In genomic region chr1:163197022-163197421, GRCh38 we compare ENCODE assay signal across 13 cellular contexts. TPM values are rescaled to one million over a fixed set of nuclear protein-coding genes. Genes with fewer than 3 reads are reported as not detected.
DNase-seq lines count a peak whose midpoint lies in the region; ATAC-seq and TF ChIP-seq lines count a peak whose summit lies in the region.
"Had no signal": no experiment of that assay in that cellular context is flagged by ENCODE, and none has a peak within 500 bp of the region (broad histone marks: within the 10 kb centered on the region; RNA-seq: fewer than 3 reads in every experiment).

No MANE protein-coding gene starts in this region.

- H3K27me3 Mint-ChIP-seq in H9 (ENCODE audit: low read depth): no peaks in the 10 kb centered on the region

- TF ChIP-seq CTCF in H9 (conservative IDR thresholded peaks at IDR 0.05) (no peak), coronary artery (IDR thresholded peaks at IDR 0.05) (no peak), testis (IDR thresholded peaks at IDR 0.05) (no peak), transverse colon (IDR thresholded peaks at IDR 0.05) (no peak)

- no peak overlapping the region for H2BK15ac ChIP-seq in H9 (ENCODE audit: low read depth, low read length)

- no peak overlapping the region for H3K4me3 Mint-ChIP-seq in H9
- H3K4me3 Mint-ChIP-seq: CD4-positive, CD25-positive, alpha-beta regulatory T cell had no signal

- H3K4me1 ChIP-seq in H9 (ENCODE audit: insufficient read depth, low read length) (no peaks in the 10 kb centered on the region), testis (peaks cover 7% of the 10 kb centered on the region), transverse colon (no peaks in the 10 kb centered on the region)

- no CpG with 5 or more reads among the region's 4 CpGs for WGBS in H9 (ENCODE audit: extremely low coverage, insufficient read length, low lambda C conversion rate)
- WGBS in testis, 2 donors: 80 to 81% methylated on average over 4 of the region's 4 CpGs
- WGBS in transverse colon (ENCODE audit: low coverage in 1 of 2), 2 donors: 65 to 82% methylated on average over 2 to 4 of the region's 4 CpGs

- peaks cover 24 to 25% of the 10 kb centered on the region in 2 experiments for H3K4me1 Mint-ChIP-seq in H9
- H3K4me1 Mint-ChIP-seq: CD4-positive, CD25-positive, alpha-beta regulatory T cell had no signal

- H3K14ac ChIP-seq in H9 (ENCODE audit: insufficient read depth, low read length): no peak overlapping the region

- H3K27ac Mint-ChIP-seq in H9: no peak overlapping the region
- H3K27ac Mint-ChIP-seq: CD4-positive, CD25-positive, alpha-beta regulatory T cell had no signal

- H4K91ac ChIP-seq in H9 (ENCODE audit: insufficient read length, low read depth, low read length): no peak overlapping the region

- H4K5ac ChIP-seq in H9 (ENCODE audit: insufficient read length, low read depth, low read length): no peak overlapping the region

- no peak overlapping the region for H3K23ac ChIP-seq in H9 (ENCODE audit: insufficient read length, low read depth, low read length)

- TF ChIP-seq POLR2A in testis (IDR thresholded peaks at IDR 0.05) (no peak), transverse colon (IDR thresholded peaks at IDR 0.05) (no peak)

- no peaks in the 10 kb centered on the region for H3K79me1 ChIP-seq in H9 (ENCODE audit: insufficient read depth, low read depth, low read length, poor library complexity, severe bottlenecking)

- no peak overlapping the region for H3T11ph ChIP-seq in H9 (ENCODE audit: low read length)

- no peaks in the 10 kb centered on the region for H3K9me3 Mint-ChIP-seq in H9
- H3K9me3 Mint-ChIP-seq: CD4-positive, CD25-positive, alpha-beta regulatory T cell had no signal

- no peak overlapping the region for H3K4me2 ChIP-seq in H9 (ENCODE audit: insufficient read depth, insufficient read length, low read length)

- H3K36me3 Mint-ChIP-seq in H9 (ENCODE audit: insufficient read depth in 1 of 3, low read depth in 3 of 3): no peaks in the 10 kb centered on the region
- H3K36me3 Mint-ChIP-seq: CD4-positive, CD25-positive, alpha-beta regulatory T cell had no signal

- H3K9me3 ChIP-seq in H9 (ENCODE audit: control insufficient read depth, low read depth, low read length) (no peaks in the 10 kb centered on the region), testis (no peaks in the 10 kb centered on the region), transverse colon (no peaks in the 10 kb centered on the region)

- H4K8ac ChIP-seq in H9 (replicated peaks; ENCODE audit: insufficient read length, low read depth, low read length): no peak overlapping the region

- no peak overlapping the region for H3K9ac ChIP-seq in H9 (ENCODE audit: extremely low read depth, insufficient read length, low read length)

- no peaks in the 10 kb centered on the region for H4K20me1 ChIP-seq in H9 (ENCODE audit: control insufficient read depth, insufficient read depth, insufficient read length)

- H3K18ac ChIP-seq in H9 (ENCODE audit: insufficient read length, low read depth, low read length): peak overlapping the region; percentile 48

- no peak for TF ChIP-seq EP300 in transverse colon (IDR thresholded peaks at IDR 0.05; ENCODE audit: low read depth)

- no peak for ATAC-seq in HG02759 (IDR thresholded peaks at IDR 0.05; ENCODE audit: unreplicated experiment)

- H2BK5ac ChIP-seq in H9 (ENCODE audit: insufficient read length, low read length): no peak overlapping the region

- intact Hi-C loops in testis (cut with DNase I; ENCODE audit: low total_unique reads) (no loop called here), transverse colon (cut with DNase I; ENCODE audit: low total_unique reads) (no loop called here)

- H2AK5ac ChIP-seq in H9 (ENCODE audit: insufficient read length, low read length): no peak overlapping the region

- H3K27ac ChIP-seq in H9 (ENCODE audit: insufficient read length, low read depth, low read length) (no peak overlapping the region), coronary artery (peak overlapping the region; percentile 1 to 78), testis (peak overlapping the region; percentile 28 to 31), transverse colon (no peak overlapping the region)

- DNase-seq in H9 (no peak), OCI-M1 (lab: John Stamatoyannopoulos, UW) (peak; percentile 34), coronary artery (ENCODE audit: low spot score) (no peak), testis (no peak), transverse colon (no peak), SHP77 (lab: John Stamatoyannopoulos, UW) (no peak)
- DNase-seq: CD4-positive, CD25-positive, alpha-beta regulatory T cell; KG1; NCI-H1436; NCI-H2029 treated with DMSO at 0.1 percent for 48 hours; NCI-H2171 treated with DMSO at 0.1 percent for 48 hours; NCI-H510A had no signal

- 0 out of 2 replicates have a peak, but pooled peaks cover 3% of the 10 kb centered on the region for H3K79me2 ChIP-seq in H9 (ENCODE audit: insufficient read depth, low read length)

- no peak overlapping the region for H3K56ac ChIP-seq in H9 (ENCODE audit: insufficient read length, low read depth, low read length)

- H3K4me3 ChIP-seq in coronary artery: peak overlapping the region; percentile 27
- H3K4me3 ChIP-seq in testis: no peak overlapping the region
- no peak overlapping the region for H3K4me3 ChIP-seq in transverse colon

- H3K27me3 ChIP-seq in H9 (ENCODE audit: insufficient read depth, low read length): no peaks in the 10 kb centered on the region
- H3K27me3 ChIP-seq in testis: no peaks in the 10 kb centered on the region
- no peaks in the 10 kb centered on the region for H3K27me3 ChIP-seq in transverse colon

- no peak overlapping the region for H2BK12ac ChIP-seq in H9 (ENCODE audit: insufficient read length, low read depth, low read length)

- no peak overlapping the region for H2BK20ac ChIP-seq in H9 (ENCODE audit: low read depth, low read length, poor library complexity, severe bottlenecking)

- no peak overlapping the region for H2BK120ac ChIP-seq in H9 (ENCODE audit: low read depth, low read length, poor library complexity, severe bottlenecking)

- no peak overlapping the region for H2AFZ ChIP-seq in H9 (ENCODE audit: low read length)

- no peaks in the 10 kb centered on the region for H3K23me2 ChIP-seq in H9 (ENCODE audit: insufficient read length, low read depth, low read length, poor library complexity, severe bottlenecking)

- in situ Hi-C loops in transverse colon (cut with MboI; ENCODE audit: low pct_ligation_motif_present in 1 of 4, low pct_unique_long_range_greater_than_20kb in 1 of 4, low sequenced_read_pairs in 3 of 4): loop anchor here in 2 of 4 donors (25.0 kb wide), 1 partner anchor 335 kb away; the partner anchor contains the start of gene CCDC190 (in 2 of the 2)

- H3K4ac ChIP-seq in H9 (ENCODE audit: low read depth, low read length): no peak overlapping the region

- H3K36me3 ChIP-seq in testis (ENCODE audit: low read depth, missing control alignments): no peaks in the 10 kb centered on the region
- H3K36me3 ChIP-seq in transverse colon: no peaks in the 10 kb centered on the region

RNA-seq across cellular contexts. Expression of gene RGS5, which starts 5.7 kb away (rescaled TPM):
- total RNA-seq in H9 (2021) (30.1 and 33.7 TPM in 2 replicates), testis (100 to 1,000 TPM; 214 to 237 TPM), transverse colon (10 to 100 TPM; 28.1 to 55.6 (median 41.8) TPM)
- polyA plus RNA-seq in testis (ENCODE audit: insufficient read depth, low read depth, low replicate concordance): 84.7 TPM

Comparison
In these comparisons a context has a peak if more than half of its experiments do, and no peak if none do; other contexts are left out.
1. H3K27ac ChIP-seq: peak in coronary artery (2 of 2) and testis (2 of 2); none in H9 (single experiment) and transverse colon (0 of 4).